ENCODE assay signal across 8 cellular contexts in genomic region chr10:104333037-104333727, GRCh38. TPM values are rescaled to one million over a fixed set of nuclear protein-coding genes. Genes with fewer than 3 reads are reported as not detected.
DNase-seq lines count a peak whose midpoint lies in the region; ATAC-seq lines count a peak whose summit lies in the region.

No MANE protein-coding gene starts in this region.

- peaks cover 85% of the 10 kb centered on the region for H3K4me1 ChIP-seq in CD4-positive, CD25-positive, alpha-beta regulatory T cell (ENCODE audit: control insufficient read depth, insufficient read depth, low read length, poor library complexity, severe bottlenecking)
- H3K4me1 ChIP-seq in skeletal muscle satellite cell (ENCODE audit: control insufficient read depth, insufficient read depth, low read length) = peaks cover 80% of the 10 kb centered on the region

- H3K9me3 Mint-ChIP-seq in CD4-positive, CD25-positive, alpha-beta regulatory T cell = peaks cover 0 to 2% (median 0%) of the 10 kb centered on the region in 7 donors

- peak; percentile 33 for ATAC-seq in CD4-positive, CD25-positive, alpha-beta regulatory T cell (ENCODE audit: low read depth in 2 of 2)
- ATAC-seq in GM19328 (IDR thresholded peaks at IDR 0.05; ENCODE audit: unreplicated experiment) = no peak

- peak overlapping the region; percentile 53 to 91 (median 73) for H3K4me3 Mint-ChIP-seq in CD4-positive, CD25-positive, alpha-beta regulatory T cell

- peak overlapping the region; percentile 10 for H3K4me3 ChIP-seq in CD4-positive, CD25-positive, alpha-beta regulatory T cell (ENCODE audit: low read depth, low read length)
- H3K4me3 ChIP-seq in skeletal muscle satellite cell (ENCODE audit: low read length) = no peak overlapping the region

- peaks cover 11% of the 10 kb centered on the region for H3K36me3 ChIP-seq in CD4-positive, CD25-positive, alpha-beta regulatory T cell (ENCODE audit: control insufficient read depth, insufficient read depth, low read length)
- H3K36me3 ChIP-seq in skeletal muscle satellite cell (ENCODE audit: insufficient read depth, low read length) = peaks cover 41% of the 10 kb centered on the region

- H3K27ac ChIP-seq in CD4-positive, CD25-positive, alpha-beta regulatory T cell (ENCODE audit: insufficient read depth, low read length, poor library complexity, severe bottlenecking) = peak overlapping the region; percentile 89
- peak overlapping the region; percentile 100 for H3K27ac ChIP-seq in epithelial cell of prostate

- peak overlapping the region; percentile 16 for H3K4me2 ChIP-seq in skeletal muscle satellite cell (ENCODE audit: low read length)

- peaks cover 33 to 86% (median 69%) of the 10 kb centered on the region in 4 donors for H3K4me1 Mint-ChIP-seq in CD4-positive, CD25-positive, alpha-beta regulatory T cell

- H3K9me3 ChIP-seq in CD4-positive, CD25-positive, alpha-beta regulatory T cell (ENCODE audit: control insufficient read depth in 2 of 2, low read length in 2 of 2) = no peaks in the 10 kb centered on the region
- H3K9me3 ChIP-seq in skeletal muscle satellite cell (replicated peaks; ENCODE audit: low read length) = no peaks in the 10 kb centered on the region

- H3K27ac Mint-ChIP-seq in CD4-positive, CD25-positive, alpha-beta regulatory T cell = peak overlapping the region; percentile 93 to 98 (median 96)

- H3K27me3 ChIP-seq in CD4-positive, CD25-positive, alpha-beta regulatory T cell (ENCODE audit: control insufficient read depth, insufficient read depth, low read length) = no peaks in the 10 kb centered on the region
- H3K27me3 ChIP-seq in skeletal muscle satellite cell (ENCODE audit: control insufficient read depth, insufficient read depth, low read length) = no peaks in the 10 kb centered on the region

- peak; percentile 59 to 80 (median 78) for DNase-seq in CD4-positive, CD25-positive, alpha-beta regulatory T cell
- peak; percentile 61 for DNase-seq in activated CD8-positive, alpha-beta memory T cell treated with anti-CD3 and anti-CD28 coated beads for 4 hours (ENCODE audit: low read depth in 2 of 2)
- DNase-seq in epithelial cell of prostate (ENCODE audit: low read depth, low spot score) = no peak
- DNase-seq in NOMO-1 treated with DMSO at 0.1 percent for 48 hours (lab: John Stamatoyannopoulos, UW; ENCODE audit: unreplicated experiment) = no peak
- no peak for DNase-seq in SW 1271 (lab: John Stamatoyannopoulos, UW)
- no peak for DNase-seq in HK-2 (ENCODE audit: unreplicated experiment)

- no peak overlapping the region for H3K9ac ChIP-seq in skeletal muscle satellite cell (ENCODE audit: low read depth, low read length)

- peaks cover 7% of the 10 kb centered on the region for H3K27me3 Mint-ChIP-seq in CD4-positive, CD25-positive, alpha-beta regulatory T cell

- H3K36me3 Mint-ChIP-seq in CD4-positive, CD25-positive, alpha-beta regulatory T cell = peaks cover 8% of the 10 kb centered on the region

RNA-seq across cellular contexts. Expression of gene ITPRIP, which starts 5.1 kb away (rescaled TPM):
- 68.4 TPM for total RNA-seq in CD4-positive, CD25-positive, alpha-beta regulatory T cell
- 10 to 100 TPM; 10.9 to 16.8 (median 12.5) TPM for polyA plus RNA-seq in CD4-positive, CD25-positive, alpha-beta regulatory T cell
- 28.4 and 31.9 TPM in 2 replicates for total RNA-seq in skeletal muscle satellite cell (2012; rRNA removed)

RNA-seq across cellular contexts. Expression of gene CFAP58, which starts 20.5 kb away (rescaled TPM):
- not detected for total RNA-seq in CD4-positive, CD25-positive, alpha-beta regulatory T cell
- polyA plus RNA-seq in CD4-positive, CD25-positive, alpha-beta regulatory T cell = under 1 TPM in 1 of 4 donors, not detected in 3; 0.51 TPM
- total RNA-seq in skeletal muscle satellite cell (2012; rRNA removed) = 0.51 and 0.66 TPM in 2 replicates

Comparison
In these comparisons a context has a peak if more than half of its experiments do, and no peak if none do; other contexts are left out.
1. DNase-seq: peak in CD4-positive, CD25-positive, alpha-beta regulatory T cell (3 of 3) and activated CD8-positive, alpha-beta memory T cell treated with anti-CD3 and anti-CD28 coated beads for 4 hours (2 of 2); none in epithelial cell of prostate (single experiment), NOMO-1 treated with DMSO at 0.1 percent for 48 hours (single experiment), SW 1271 (0 of 2) and HK-2 (single experiment).